In the genomic region with DNA sequence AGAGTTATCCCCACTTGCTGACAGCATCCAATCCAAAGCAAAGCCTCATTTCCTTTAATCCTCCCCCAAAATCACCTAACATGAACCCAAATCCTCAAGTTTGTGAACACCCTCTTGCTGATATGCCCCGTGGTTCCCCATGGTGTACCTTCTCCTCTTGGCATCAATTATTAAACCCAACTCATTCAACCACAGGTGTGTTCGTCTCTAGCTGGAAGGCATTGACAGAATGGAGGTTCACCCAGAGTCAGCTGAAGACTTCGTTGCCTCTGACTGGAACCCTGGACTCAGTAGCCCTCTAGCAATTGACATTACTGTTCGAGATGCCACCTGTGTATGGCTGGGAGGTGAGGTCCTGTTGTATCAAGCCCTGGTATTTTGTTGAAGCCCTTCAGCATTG, we compare ENCODE assay signal across 10 cellular contexts. TPM values are rescaled to one million over a fixed set of nuclear protein-coding genes. Genes with fewer than 3 reads are reported as not detected.
"Had no signal": no experiment of that assay in that cellular context is flagged by ENCODE, and none has a peak within 500 bp of the region (broad histone marks: within the 10 kb centered on the region; RNA-seq: fewer than 3 reads in every experiment).

No MANE protein-coding gene starts in this region.

- H3K4me2 ChIP-seq: KMS-11 had no signal

- H3K27ac ChIP-seq: HL-60, KMS-11 had no signal

- H3K9me3 Mint-ChIP-seq: IgD-negative memory B cell had no signal

- H3K9ac ChIP-seq: KMS-11 had no signal

- FAIRE-seq: HepG2, HTR-8/SVneo had no signal

- H3K36me3 Mint-ChIP-seq: IgD-negative memory B cell had no signal

- DNase-seq: IMR-90, KBM-7, KG1 had no signal

- ATAC-seq: HepG2 had no signal

- H3K27ac Mint-ChIP-seq: IgD-negative memory B cell had no signal

RNA-seq across cellular contexts. Expression of gene SLC30A10, which starts 22.8 kb away (rescaled TPM):
- total RNA-seq: HT-29, HT1080, IMR-90 had no signal
- polyA plus RNA-seq: IgD-negative memory B cell, IMR-90 had no signal
